Comparison of ENCODE assay signal across 1 cellular context in the genomic region with DNA sequence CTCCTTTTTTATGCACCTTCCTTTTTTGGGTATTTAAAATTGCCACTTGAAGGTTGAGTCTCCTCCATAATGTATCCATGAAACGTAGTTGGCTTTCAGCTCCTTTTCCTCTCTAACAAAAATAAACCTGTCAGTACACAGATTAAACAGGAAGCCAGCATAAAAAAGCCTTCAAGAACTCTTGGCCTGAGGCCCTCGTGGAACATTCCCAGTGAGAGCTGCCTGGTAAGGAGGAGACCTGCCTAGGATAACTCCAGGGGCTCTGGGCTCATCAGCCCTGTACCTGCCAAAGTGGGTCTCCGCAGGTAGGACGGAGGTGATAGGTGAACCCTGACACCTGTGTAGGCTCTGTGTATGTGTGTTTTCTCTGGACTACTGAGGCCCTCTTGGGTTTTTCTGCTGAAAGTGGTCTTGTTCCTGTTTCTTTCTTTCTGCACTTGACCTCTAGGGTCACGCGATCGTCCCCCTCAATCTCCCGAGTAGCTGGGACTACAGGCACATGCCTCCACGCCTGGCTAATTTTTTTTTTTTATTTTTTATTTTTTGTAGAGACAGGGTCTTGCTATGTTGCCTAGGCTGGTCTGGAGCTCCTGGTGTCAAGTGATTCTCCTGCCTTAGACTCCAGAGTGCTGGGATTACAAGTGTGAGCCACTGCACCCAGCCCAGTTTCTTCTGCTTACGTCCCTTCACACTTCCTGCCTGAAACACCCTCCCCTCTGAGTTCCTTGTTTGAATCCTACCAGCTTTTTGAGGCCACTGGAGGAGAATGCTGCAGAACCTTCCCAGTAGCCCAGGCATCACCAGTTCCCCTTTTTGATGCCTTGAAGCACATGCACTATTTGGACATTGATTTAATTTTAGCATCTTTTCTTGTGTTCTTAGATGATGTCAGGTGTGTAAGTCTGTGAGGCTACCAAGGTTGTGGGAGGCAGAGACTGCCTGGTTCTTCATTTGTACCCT.
TF ChIP-seq lines count a peak whose summit lies in the region.

No MANE protein-coding gene starts in this region.

TF ChIP-seq in IMR-90, 13 proteins besides CTCF, POLR2A, EP300 and RAD21:
- TF ChIP-seq SMC3 (IDR thresholded peaks at IDR 0.05; ENCODE audit: low read depth, low read length): no peak
- TF ChIP-seq CHD1 (IDR thresholded peaks at IDR 0.05; ENCODE audit: low read depth, low read length): no peak
- no peak for TF ChIP-seq NFE2L2 (IDR thresholded peaks at IDR 0.05; ENCODE audit: low read depth, low read length)
- TF ChIP-seq, protein P1, sequence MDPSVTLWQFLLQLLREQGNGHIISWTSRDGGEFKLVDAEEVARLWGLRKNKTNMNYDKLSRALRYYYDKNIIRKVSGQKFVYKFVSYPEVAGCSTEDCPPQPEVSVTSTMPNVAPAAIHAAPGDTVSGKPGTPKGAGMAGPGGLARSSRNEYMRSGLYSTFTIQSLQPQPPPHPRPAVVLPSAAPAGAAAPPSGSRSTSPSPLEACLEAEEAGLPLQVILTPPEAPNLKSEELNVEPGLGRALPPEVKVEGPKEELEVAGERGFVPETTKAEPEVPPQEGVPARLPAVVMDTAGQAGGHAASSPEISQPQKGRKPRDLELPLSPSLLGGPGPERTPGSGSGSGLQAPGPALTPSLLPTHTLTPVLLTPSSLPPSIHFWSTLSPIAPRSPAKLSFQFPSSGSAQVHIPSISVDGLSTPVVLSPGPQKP (IDR thresholded peaks at IDR 0.05; ENCODE audit: borderline replicate concordance, low read depth, low read length): no peak
- TF ChIP-seq MXI1 (IDR thresholded peaks at IDR 0.05; ENCODE audit: borderline replicate concordance, low read depth, low read length): no peak
- TF ChIP-seq CEBPB (IDR thresholded peaks at IDR 0.05; ENCODE audit: low read depth, low read length): no peak
- TF ChIP-seq BHLHE40 (IDR thresholded peaks at IDR 0.05; ENCODE audit: low read depth, low read length): no peak
- TF ChIP-seq MAZ (IDR thresholded peaks at IDR 0.05; ENCODE audit: borderline replicate concordance, low read depth, low read length): no peak
- TF ChIP-seq, protein P2, sequence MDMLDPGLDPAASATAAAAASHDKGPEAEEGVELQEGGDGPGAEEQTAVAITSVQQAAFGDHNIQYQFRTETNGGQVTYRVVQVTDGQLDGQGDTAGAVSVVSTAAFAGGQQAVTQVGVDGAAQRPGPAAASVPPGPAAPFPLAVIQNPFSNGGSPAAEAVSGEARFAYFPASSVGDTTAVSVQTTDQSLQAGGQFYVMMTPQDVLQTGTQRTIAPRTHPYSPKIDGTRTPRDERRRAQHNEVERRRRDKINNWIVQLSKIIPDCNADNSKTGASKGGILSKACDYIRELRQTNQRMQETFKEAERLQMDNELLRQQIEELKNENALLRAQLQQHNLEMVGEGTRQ (IDR thresholded peaks at IDR 0.05; ENCODE audit: low read depth, low read length): no peak
- TF ChIP-seq RFX5 (IDR thresholded peaks at IDR 0.05; ENCODE audit: low read depth, low read length): no peak
- no peak for TF ChIP-seq FOS (IDR thresholded peaks at IDR 0.05; ENCODE audit: low read depth, low read length)
- no peak for TF ChIP-seq RCOR1 (IDR thresholded peaks at IDR 0.05; ENCODE audit: insufficient replicate concordance, low read length)
- no peak for TF ChIP-seq MAFK (IDR thresholded peaks at IDR 0.05; ENCODE audit: low read depth, low read length)
